Comparison of ENCODE assay signal across 17 cellular contexts in the genomic region with DNA sequence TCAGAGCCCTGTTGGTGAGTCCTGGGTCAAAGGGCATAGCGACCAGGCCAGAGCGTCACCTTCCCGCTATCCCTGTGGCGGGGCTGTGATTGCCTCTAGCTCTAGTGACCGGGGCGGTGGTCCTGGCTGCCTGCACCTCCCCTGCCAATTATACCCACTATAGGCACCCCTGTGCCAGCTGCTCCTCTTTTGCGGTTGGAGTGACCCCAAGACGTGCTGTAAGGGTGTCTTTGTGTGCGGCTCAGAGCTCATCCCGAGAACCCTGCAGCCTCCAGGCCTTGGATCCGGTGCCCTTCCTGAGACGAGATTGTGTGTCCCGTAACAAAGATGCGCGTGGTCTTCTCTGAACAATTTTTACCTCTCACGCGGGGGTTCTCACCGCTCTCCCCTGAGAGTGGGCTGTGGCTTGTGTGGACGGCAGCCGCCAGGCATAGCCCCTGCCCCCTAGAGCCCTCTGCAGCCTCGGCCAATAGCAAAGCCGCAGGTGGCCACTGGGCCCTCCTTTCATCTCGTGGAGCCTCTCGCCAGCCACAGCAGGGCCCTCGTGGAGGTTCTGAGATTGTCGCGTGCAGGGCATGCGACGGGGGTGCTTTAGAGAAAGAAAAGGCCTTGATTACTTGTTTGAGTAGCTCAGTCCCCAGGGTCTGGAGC. TPM values are rescaled to one million over a fixed set of nuclear protein-coding genes. Genes with fewer than 3 reads are reported as not detected.
DNase-seq lines count a peak whose midpoint lies in the region; ATAC-seq, FAIRE-seq and TF ChIP-seq lines count a peak whose summit lies in the region.
"Had no signal": no experiment of that assay in that cellular context is flagged by ENCODE, and none has a peak within 500 bp of the region (broad histone marks: within the 10 kb centered on the region; RNA-seq: fewer than 3 reads in every experiment).

No MANE protein-coding gene starts in this region.

- H3K36me3 Mint-ChIP-seq in WTC11: no peaks in the 10 kb centered on the region

- H3K9me3 Mint-ChIP-seq in WTC11: no peaks in the 10 kb centered on the region
- H3K9me3 Mint-ChIP-seq: CD4-positive, alpha-beta T cell; H9 had no signal

- no peaks in the 10 kb centered on the region for H3K9me3 ChIP-seq in BLaER1 treated with 17β-estradiol and CSF1 and Interleukin-3, amounts not matched to agents 10 nM and 100 nM (replicated peaks in 1 of 11)
- H3K9me3 ChIP-seq in kidney (ENCODE audit: control insufficient read depth in 1 of 2, low read length in 2 of 2) (no peaks in the 10 kb centered on the region), osteoblast (ENCODE audit: low read depth, low read length) (no peaks in the 10 kb centered on the region)
- H3K9me3 ChIP-seq: SJCRH30 had no signal

- no peak overlapping the region for H3K4me3 Mint-ChIP-seq in WTC11
- H3K4me3 Mint-ChIP-seq: CD4-positive, alpha-beta T cell; H9 had no signal

- peak overlapping the region in 8 of 11 experiments; percentile 48 to 73 (median 56); a peak in 15 of 22 replicates for H3K4me2 ChIP-seq in BLaER1 treated with 17β-estradiol and CSF1 and Interleukin-3, amounts not matched to agents 10 nM and 100 nM
- no peak overlapping the region for H3K4me2 ChIP-seq in osteoblast (ENCODE audit: insufficient read depth, low read length)

- H3K27ac ChIP-seq in BLaER1 treated with 17β-estradiol and CSF1 and Interleukin-3, amounts not matched to agents 10 nM and 100 nM: no peak overlapping the region
- no peak overlapping the region for H3K27ac ChIP-seq in kidney (ENCODE audit: low read depth in 2 of 2, low read length in 2 of 2)
- no peak overlapping the region for H3K27ac ChIP-seq in osteoblast (ENCODE audit: low read depth, low read length)
- H3K27ac ChIP-seq: SJCRH30 had no signal

- no peaks in the 10 kb centered on the region for H3K27me3 Mint-ChIP-seq in WTC11 (ENCODE audit: low read depth)
- H3K27me3 Mint-ChIP-seq: CD4-positive, alpha-beta T cell had no signal

- H3K79me2 ChIP-seq in osteoblast (ENCODE audit: insufficient read depth, low read length): no peaks in the 10 kb centered on the region

- peaks cover 0 to 55% (median 14%) of the 10 kb centered on the region in 11 experiments; a peak in 16 of 22 replicates for H3K27me3 ChIP-seq in BLaER1 treated with 17β-estradiol and CSF1 and Interleukin-3, amounts not matched to agents 10 nM and 100 nM
- peaks cover 3% of the 10 kb centered on the region for H3K27me3 ChIP-seq in osteoblast (ENCODE audit: insufficient read depth, low read length)
- H3K27me3 ChIP-seq: SJCRH30 had no signal

- no peak for ATAC-seq in WTC11

- intact Hi-C loops in kidney (cut with DNase I): no loop called here

- peaks cover 0 to 74% (median 58%) of the 10 kb centered on the region in 11 experiments; a peak in 18 of 22 replicates for H4K20me1 ChIP-seq in BLaER1 treated with 17β-estradiol and CSF1 and Interleukin-3, amounts not matched to agents 10 nM and 100 nM
- no peaks in the 10 kb centered on the region for H4K20me1 ChIP-seq in osteoblast (ENCODE audit: insufficient read depth, low read length)

- peaks cover 0 to 10% (median 0%) of the 10 kb centered on the region in 11 experiments; a peak in 2 of 22 replicates for H3K36me3 ChIP-seq in BLaER1 treated with 17β-estradiol and CSF1 and Interleukin-3, amounts not matched to agents 10 nM and 100 nM
- H3K36me3 ChIP-seq in kidney (ENCODE audit: control insufficient read depth in 1 of 2, insufficient read depth in 2 of 2, low read length in 2 of 2) (no peaks in the 10 kb centered on the region), osteoblast (ENCODE audit: insufficient read depth, low read length) (no peaks in the 10 kb centered on the region)
- H3K36me3 ChIP-seq: SJCRH30 had no signal

- H3K9ac ChIP-seq in BLaER1 treated with 17β-estradiol and CSF1 and Interleukin-3, amounts not matched to agents 10 nM and 100 nM: 0 out of 22 replicates have a peak overlapping the region, but pooled peaks of 1 of the 11 experiments have one; percentile 0
- no peak overlapping the region for H3K9ac ChIP-seq in kidney (ENCODE audit: low read length in 2 of 2)

- FAIRE-seq in kidney (lab: Jason Lieb, UNC): no peak
- FAIRE-seq: K562 had no signal

- H3K4me3 ChIP-seq in BLaER1 treated with 17β-estradiol and CSF1 and Interleukin-3, amounts not matched to agents 10 nM and 100 nM: no peak overlapping the region
- H3K4me3 ChIP-seq in kidney (ENCODE audit: low read length in 2 of 2) (no peak overlapping the region), osteoblast (ENCODE audit: insufficient read depth, low read length) (no peak overlapping the region)
- H3K4me3 ChIP-seq: K562, SJCRH30 had no signal

- CTCF ChIA-PET in WTC11 (lab: Charles Lee): interaction anchor here (1.0 to 3.7 kb wide), 5 partner anchors 10 to 626 kb away, joined by 3 to 38 read pairs (median 5); a partner anchor contains a TSS
- CTCF ChIA-PET in HEK293T (lab: Yijun Ruan, JAX): interaction anchor here (0.6 to 2.5 kb wide), 2 partner anchors 9 to 12 kb away, joined by 3 to 14 read pairs; a partner anchor contains a TSS

- no peak for TF ChIP-seq CTCF in WTC11 (IDR thresholded peaks at IDR 0.05)
- TF ChIP-seq CTCF in kidney (IDR thresholded peaks at IDR 0.05; ENCODE audit: borderline replicate concordance, extremely low read depth, insufficient read depth): no peak
- TF ChIP-seq CTCF in osteoblast (IDR thresholded peaks at IDR 0.05; ENCODE audit: extremely low read depth, low read depth, low read length): no peak

- peaks cover 4% of the 10 kb centered on the region; the same call in 1 of the 2 replicates for H3K4me1 Mint-ChIP-seq in WTC11

- POLR2A ChIA-PET in WTC11 (lab: Charles Lee) (no interaction called here), HEK293T (lab: Yijun Ruan, JAX) (no interaction called here)

- no peak overlapping the region for H3K27ac Mint-ChIP-seq in WTC11
- H3K27ac Mint-ChIP-seq: CD4-positive, alpha-beta T cell had no signal

- DNase-seq in WTC11 (ENCODE audit: low spot score) (peak; percentile 11), kidney (peak; percentile 51), osteoblast (ENCODE audit: insufficient read length, low spot score, missing footprints) (peak; percentile 85), nucleus accumbens (lab: John Stamatoyannopoulos, UW) (no peak), NCI-H1048 (lab: John Stamatoyannopoulos, UW) (no peak), A172 (ENCODE audit: low spot score) (no peak), HEK293T (ENCODE audit: extremely low spot score) (no peak)
- DNase-seq: DMS53, H9, NCI-H1436, NCI-H2029 treated with DMSO at 0.1 percent for 48 hours, NCI-H748 treated with DMSO at 0.1 percent for 48 hours, OCI-M1, SJCRH30 had no signal

- no peak overlapping the region for H2AFZ ChIP-seq in osteoblast (ENCODE audit: low read length)

- H3K4me1 ChIP-seq in BLaER1 treated with 17β-estradiol and CSF1 and Interleukin-3, amounts not matched to agents 10 nM and 100 nM: peaks cover 12 to 74% (median 56%) of the 10 kb centered on the region in 10 experiments
- H3K4me1 ChIP-seq in kidney (ENCODE audit: control insufficient read depth in 1 of 2, insufficient read depth in 1 of 2, low read depth in 1 of 2, low read length in 2 of 2) (no peaks in the 10 kb centered on the region), osteoblast (ENCODE audit: insufficient read depth, low read length) (no peaks in the 10 kb centered on the region)
- H3K4me1 ChIP-seq: SJCRH30 had no signal

TF ChIP-seq in WTC11, 78 proteins besides CTCF, POLR2A, EP300 and RAD21 (continues in another document):
- no peak for TF ChIP-seq ELF4 (CRISPR knock-in tag; IDR thresholded peaks at IDR 0.05; ENCODE audit: low read depth)
- no peak for TF ChIP-seq SP1 (CRISPR knock-in tag; conservative IDR thresholded peaks at IDR 0.05)
- TF ChIP-seq NFYB (CRISPR knock-in tag; conservative IDR thresholded peaks at IDR 0.05; ENCODE audit: low read depth): no peak
- TF ChIP-seq ZNF423 (CRISPR knock-in tag; IDR thresholded peaks at IDR 0.05): no peak
- TF ChIP-seq, protein P1, sequence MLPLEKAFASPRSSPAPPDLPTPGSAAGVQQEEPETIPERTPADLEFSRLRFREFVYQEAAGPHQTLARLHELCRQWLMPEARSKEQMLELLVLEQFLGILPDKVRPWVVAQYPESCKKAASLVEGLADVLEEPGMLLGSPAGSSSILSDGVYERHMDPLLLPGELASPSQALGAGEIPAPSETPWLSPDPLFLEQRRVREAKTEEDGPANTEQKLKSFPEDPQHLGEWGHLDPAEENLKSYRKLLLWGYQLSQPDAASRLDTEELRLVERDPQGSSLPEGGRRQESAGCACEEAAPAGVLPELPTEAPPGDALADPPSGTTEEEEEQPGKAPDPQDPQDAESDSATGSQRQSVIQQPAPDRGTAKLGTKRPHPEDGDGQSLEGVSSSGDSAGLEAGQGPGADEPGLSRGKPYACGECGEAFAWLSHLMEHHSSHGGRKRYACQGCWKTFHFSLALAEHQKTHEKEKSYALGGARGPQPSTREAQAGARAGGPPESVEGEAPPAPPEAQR (CRISPR knock-in tag; IDR thresholded peaks at IDR 0.05): no peak
- TF ChIP-seq TCF7 (CRISPR knock-in tag; IDR thresholded peaks at IDR 0.05; ENCODE audit: low read depth): no peak
- TF ChIP-seq RORB (CRISPR knock-in tag; IDR thresholded peaks at IDR 0.05): no peak

TF ChIP-seq in HEK293T, 16 proteins besides CTCF, POLR2A, EP300 and RAD21 (continues in another document):
- no peak for TF ChIP-seq FOXM1 (IDR thresholded peaks at IDR 0.05; ENCODE audit: borderline replicate concordance)
- no peak for TF ChIP-seq NFRKB (IDR thresholded peaks at IDR 0.05)
- no peak for TF ChIP-seq ARNT (IDR thresholded peaks at IDR 0.05)
- no peak for TF ChIP-seq TARDBP (IDR thresholded peaks at IDR 0.05)
- TF ChIP-seq CTBP1 (IDR thresholded peaks at IDR 0.05; ENCODE audit: borderline replicate concordance): no peak
- TF ChIP-seq, protein P2, sequence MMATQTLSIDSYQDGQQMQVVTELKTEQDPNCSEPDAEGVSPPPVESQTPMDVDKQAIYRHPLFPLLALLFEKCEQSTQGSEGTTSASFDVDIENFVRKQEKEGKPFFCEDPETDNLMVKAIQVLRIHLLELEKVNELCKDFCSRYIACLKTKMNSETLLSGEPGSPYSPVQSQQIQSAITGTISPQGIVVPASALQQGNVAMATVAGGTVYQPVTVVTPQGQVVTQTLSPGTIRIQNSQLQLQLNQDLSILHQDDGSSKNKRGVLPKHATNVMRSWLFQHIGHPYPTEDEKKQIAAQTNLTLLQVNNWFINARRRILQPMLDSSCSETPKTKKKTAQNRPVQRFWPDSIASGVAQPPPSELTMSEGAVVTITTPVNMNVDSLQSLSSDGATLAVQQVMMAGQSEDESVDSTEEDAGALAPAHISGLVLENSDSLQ (IDR thresholded peaks at IDR 0.05): no peak
- TF ChIP-seq BHLHE40 (IDR thresholded peaks at IDR 0.05; ENCODE audit: borderline replicate concordance): no peak
- TF ChIP-seq FOXK2 (IDR thresholded peaks at IDR 0.05): no peak
- TF ChIP-seq ELF4 (IDR thresholded peaks at IDR 0.05): no peak
- TF ChIP-seq L3MBTL2 (conservative IDR thresholded peaks at IDR 0.05): no peak
- no peak for TF ChIP-seq HDGF (IDR thresholded peaks at IDR 0.05; ENCODE audit: borderline replicate concordance)
- TF ChIP-seq LEF1 (IDR thresholded peaks at IDR 0.05; ENCODE audit: borderline replicate concordance): no peak

RNA-seq across cellular contexts. Expression of a gene that starts 10.5 kb away (rescaled TPM):
- total RNA-seq in WTC11 (2021) (12.8 to 16.6 TPM (median 15.9 TPM) in 3 replicates), kidney (14.1 TPM), osteoblast (under 0.01 TPM in 1 of 2 replicates, not detected in the other)
- 7.9 TPM for polyA plus RNA-seq in kidney (ENCODE audit: insufficient read depth, low read depth, low replicate concordance)
- total RNA-seq in A172 (2014; rRNA removed; shearing (Covaris generic)): 4.3 TPM in 1 of 2 replicates, not detected in the other
- total RNA-seq: SJCRH30 had no signal

Comparison
In these comparisons a context has a peak if more than half of its experiments do, and no peak if none do; other contexts are left out.
1. DNase-seq: peak in WTC11 (single experiment), kidney (single experiment) and osteoblast (single experiment); none in nucleus accumbens (0 of 56), NCI-H1048 (single experiment), A172 (single experiment) and HEK293T (single experiment).